In genomic region chr2:119178811-119179601, GRCh38 we compare ENCODE assay signal across 18 cellular contexts. TPM values are rescaled to one million over a fixed set of nuclear protein-coding genes. Genes with fewer than 3 reads are reported as not detected.
A peak's percentile ranks its signal among the peaks of the same experiment; 100 is the strongest.
DNase-seq lines count a peak whose midpoint lies in the region; FAIRE-seq and TF ChIP-seq lines count a peak whose summit lies in the region.
"Had no signal": no experiment of that assay in that cellular context is flagged by ENCODE, and none has a peak within 500 bp of the region (broad histone marks: within the 10 kb centered on the region; RNA-seq: fewer than 3 reads in every experiment).

No MANE protein-coding gene starts in this region.

- no peak overlapping the region for H4K8ac ChIP-seq in neuronal stem cell (ENCODE audit: low read depth, low read length)

- no peak for TF ChIP-seq CTCF in bronchial epithelial cell (IDR thresholded peaks at IDR 0.05; ENCODE audit: insufficient read depth, low read length, severe bottlenecking)

- H3K79me1 ChIP-seq in neuronal stem cell (ENCODE audit: low read depth, low read length): no peaks in the 10 kb centered on the region

- no peak overlapping the region for H3K27ac ChIP-seq in neuronal stem cell (replicated peaks; ENCODE audit: low read length)
- H3K27ac ChIP-seq: adrenal gland; BLaER1 treated with 17β-estradiol and CSF1 and Interleukin-3, amounts not matched to agents 10 nM and 100 nM; uterus had no signal

- peak overlapping the region; percentile 42 for H3K14ac ChIP-seq in neuronal stem cell (ENCODE audit: low read length)

- H3K36me3 ChIP-seq in bronchial epithelial cell (ENCODE audit: control insufficient read depth, insufficient read depth, low read length): no peaks in the 10 kb centered on the region
- no peaks in the 10 kb centered on the region for H3K36me3 ChIP-seq in neuronal stem cell (replicated peaks in 1 of 2; ENCODE audit: control insufficient read depth in 2 of 2, insufficient read depth in 2 of 2, low read length in 2 of 2)
- H3K36me3 ChIP-seq: adrenal gland; BLaER1 treated with 17β-estradiol and CSF1 and Interleukin-3, amounts not matched to agents 10 nM and 100 nM; uterus had no signal

- no CpG with 5 or more reads among the region's 8 CpGs for WGBS in neuronal stem cell (ENCODE audit: extremely low coverage in 2 of 2, insufficient read length in 2 of 2, insufficient replicate concordance in 1 of 2), 2 donors

- DNase-seq in Daoy (ENCODE audit: low read depth): peak; percentile 73
- peak; percentile 90 for DNase-seq in LHCN-M2 (ENCODE audit: low read depth)
- DNase-seq in bronchial epithelial cell (ENCODE audit: low read depth): peak; percentile 50
- no peak for DNase-seq in neuronal stem cell (ENCODE audit: low spot score)
- no peak for DNase-seq in OCI-M2 (lab: John Stamatoyannopoulos, UW; ENCODE audit: unreplicated experiment)
- no peak for DNase-seq in NCI-H526 (lab: John Stamatoyannopoulos, UW)
- no peak for DNase-seq in GM19239 (ENCODE audit: insufficient read length, low spot score)
- no peak for DNase-seq in NCI-H2227 (lab: John Stamatoyannopoulos, UW; ENCODE audit: unreplicated experiment)
- DNase-seq: activated CD4-positive, alpha-beta T cell treated with anti-CD3 and anti-CD28 coated beads for 1 hour; activated T-cell treated with anti-CD3 and anti-CD28 coated beads, Interleukin-2, amount 50 U/mL, for 24 hours; adrenal gland; MM.1S; mucosa of descending colon; stimulated activated CD4-positive, alpha-beta T cell treated with anti-CD3 and anti-CD28 coated beads, Interleukin-4, amount 100 ng/mL, for 24 hours; uterus had no signal

- H2BK12ac ChIP-seq in neuronal stem cell (ENCODE audit: low read length): no peak overlapping the region

- no peak overlapping the region for H2BK5ac ChIP-seq in neuronal stem cell (ENCODE audit: low read length)

- H2AFZ ChIP-seq in neuronal stem cell (ENCODE audit: low read length): no peak overlapping the region

- peak overlapping the region; percentile 29 for H3K18ac ChIP-seq in neuronal stem cell (ENCODE audit: low read length)

- FAIRE-seq in bronchial epithelial cell (lab: Jason Lieb, UNC) (no peak), GM19239 (lab: Jason Lieb, UNC) (no peak)

- H2AK5ac ChIP-seq in neuronal stem cell (ENCODE audit: low read depth, low read length): no peak overlapping the region

- H2BK15ac ChIP-seq in neuronal stem cell (ENCODE audit: low read length): no peak overlapping the region

- H3K9ac ChIP-seq in neuronal stem cell (ENCODE audit: low read depth, low read length, poor library complexity): no peak overlapping the region
- H3K9ac ChIP-seq: BLaER1 treated with 17β-estradiol and CSF1 and Interleukin-3, amounts not matched to agents 10 nM and 100 nM had no signal

- no peaks in the 10 kb centered on the region for H3K27me3 ChIP-seq in bronchial epithelial cell (ENCODE audit: control insufficient read depth, insufficient read depth, low read length)
- H3K27me3 ChIP-seq in neuronal stem cell (ENCODE audit: control insufficient read depth in 3 of 3, insufficient read depth in 3 of 3, low read depth in 1 of 3, low read length in 3 of 3): no peaks in the 10 kb centered on the region
- H3K27me3 ChIP-seq: adrenal gland; BLaER1 treated with 17β-estradiol and CSF1 and Interleukin-3, amounts not matched to agents 10 nM and 100 nM; uterus had no signal

- H3K4me3 ChIP-seq in bronchial epithelial cell (ENCODE audit: low read depth, low read length) (no peak overlapping the region), neuronal stem cell (ENCODE audit: low read length in 2 of 2) (no peak overlapping the region)
- H3K4me3 ChIP-seq: adrenal gland; BLaER1 treated with 17β-estradiol and CSF1 and Interleukin-3, amounts not matched to agents 10 nM and 100 nM; mucosa of descending colon; uterus had no signal

- H3K4me1 ChIP-seq in neuronal stem cell (ENCODE audit: control insufficient read depth in 2 of 2, insufficient read depth in 1 of 2, low read depth in 1 of 2, low read length in 2 of 2): no peaks in the 10 kb centered on the region
- H3K4me1 ChIP-seq: adrenal gland; BLaER1 treated with 17β-estradiol and CSF1 and Interleukin-3, amounts not matched to agents 10 nM and 100 nM; uterus had no signal

- H4K91ac ChIP-seq in neuronal stem cell (ENCODE audit: low read depth, low read length, poor library complexity): no peak overlapping the region

- H3K9me3 ChIP-seq in neuronal stem cell (replicated peaks in 1 of 2; ENCODE audit: control insufficient read depth in 2 of 2, insufficient read depth in 1 of 2, low read depth in 1 of 2, low read length in 2 of 2): no peaks in the 10 kb centered on the region
- H3K9me3 ChIP-seq: adrenal gland; BLaER1 treated with 17β-estradiol and CSF1 and Interleukin-3, amounts not matched to agents 10 nM and 100 nM; mucosa of descending colon; uterus had no signal

- no peak overlapping the region for H3K4me2 ChIP-seq in neuronal stem cell (ENCODE audit: insufficient read depth, low read length, poor library complexity, severe bottlenecking)
- H3K4me2 ChIP-seq: BLaER1 treated with 17β-estradiol and CSF1 and Interleukin-3, amounts not matched to agents 10 nM and 100 nM had no signal

- no peak overlapping the region for H2BK120ac ChIP-seq in neuronal stem cell (ENCODE audit: low read depth, low read length)

- no peak overlapping the region for H3K4ac ChIP-seq in neuronal stem cell (ENCODE audit: low read length)

- no peak overlapping the region for H3K23ac ChIP-seq in neuronal stem cell (ENCODE audit: low read depth, low read length, poor library complexity)

RNA-seq across cellular contexts. Expression of gene C1QL2, which starts 20.5 kb away (rescaled TPM):
- not detected in 2 replicates for total RNA-seq in Daoy (2014; rRNA removed; shearing (Covaris generic))
- total RNA-seq in LHCN-M2 (2014; rRNA removed): not detected in 2 replicates
- polyA plus RNA-seq in LHCN-M2 (2012): not detected
- total RNA-seq in bronchial epithelial cell: not detected in 2 replicates
- 0.04 TPM for polyA plus RNA-seq in neuronal stem cell (2013, experiment 1 of 2)
- polyA plus RNA-seq in neuronal stem cell (2013, experiment 2 of 2): 0.01 TPM
- total RNA-seq: adrenal gland, fibroblast of villous mesenchyme, G401, mucosa of descending colon, uterus had no signal
- polyA plus RNA-seq: adrenal gland had no signal

RNA-seq across cellular contexts. Expression of gene STEAP3, which starts 44.6 kb away (rescaled TPM):
- 13.1 and 14.6 TPM in 2 replicates for total RNA-seq in Daoy (2014; rRNA removed; shearing (Covaris generic))
- 39.1 and 42.4 TPM in 2 replicates for total RNA-seq in LHCN-M2 (2014; rRNA removed)
- 76.7 TPM for polyA plus RNA-seq in LHCN-M2 (2012)
- total RNA-seq in bronchial epithelial cell: 8.1 and 11.8 TPM in 2 replicates
- 0.47 TPM for polyA plus RNA-seq in neuronal stem cell (2013, experiment 1 of 2)
- polyA plus RNA-seq in neuronal stem cell (2013, experiment 2 of 2): 0.54 TPM

Comparison
In these comparisons a context has a peak if more than half of its experiments do, and no peak if none do; other contexts are left out.
1. DNase-seq: peak in Daoy (single experiment), LHCN-M2 (single experiment) and bronchial epithelial cell (single experiment); none in neuronal stem cell (single experiment), OCI-M2 (single experiment), NCI-H526 (0 of 2), GM19239 (single experiment) and NCI-H2227 (single experiment).